In genomic region chr19:7069042-7069903, GRCh38 we compare ENCODE assay signal across 1 cellular context.
TF ChIP-seq lines count a peak whose summit lies in the region.

Gene ZNF557 (plus strand): TSS chr19:7069703. CDS start chr19:7075075, 5,372 bp downstream.

TF ChIP-seq in K562, 482 proteins besides CTCF, POLR2A, EP300 and RAD21 (continued from another document and continues in another):
- TF ChIP-seq VEZF1 (CRISPR knock-in tag; IDR thresholded peaks at IDR 0.05) (peak; percentile 54; the same call in 1 of the 2 replicates), NEUROD1 (IDR thresholded peaks at IDR 0.05; ENCODE audit: borderline replicate concordance, low read depth, low read length, partially characterized antibody) (no peak), HDAC2 (IDR thresholded peaks at IDR 0.05) (peak; percentile 77), CTBP1 (IDR thresholded peaks at IDR 0.05; ENCODE audit: borderline replicate concordance) (peak; percentile 66; the same call in 1 of the 2 replicates), SAP30 (IDR thresholded peaks at IDR 0.05; ENCODE audit: borderline replicate concordance, insufficient read depth, low read depth, low read length, poor library complexity, severe bottlenecking) (peak; percentile 92), MXI1 (IDR thresholded peaks at IDR 0.05; ENCODE audit: low read depth, low read length) (0 out of 2 replicates have a peak, but pooled peaks have one; percentile 60), FOS (IDR thresholded peaks at IDR 0.05; ENCODE audit: extremely low read depth, insufficient read length) (no peak), NBN (IDR thresholded peaks at IDR 0.05; ENCODE audit: low read depth) (0 out of 2 replicates have a peak, but pooled peaks have one; percentile 46), TBP (optimal IDR thresholded peaks at IDR 0.05; ENCODE audit: low read depth, low read length) (peak; percentile 51), HDAC1 (IDR thresholded peaks at IDR 0.05) (peak in 1 of 2 experiments; percentile 92; a peak in 2 of 4 replicates), MTA3 (IDR thresholded peaks at IDR 0.05; ENCODE audit: borderline replicate concordance) (peak; percentile 73), EGR1 (conservative IDR thresholded peaks at IDR 0.05) (peak; percentile 95), IRF2 (CRISPR knock-in tag; IDR thresholded peaks at IDR 0.05) (no peak), CEBPG (CRISPR knock-in tag; IDR thresholded peaks at IDR 0.05) (no peak), CEBPG (tag; conservative IDR thresholded peaks at IDR 0.05 in 1 of 2, IDR thresholded peaks at IDR 0.05 in 1 of 2) (no peak), TOE1 (IDR thresholded peaks at IDR 0.05; ENCODE audit: borderline replicate concordance) (peak; percentile 25; the same call in 1 of the 2 replicates), TOE1 (CRISPR knock-in tag; IDR thresholded peaks at IDR 0.05; ENCODE audit: borderline replicate concordance, low read depth) (no peak), MAZ (CRISPR knock-in tag; conservative IDR thresholded peaks at IDR 0.05 in 1 of 2, IDR thresholded peaks at IDR 0.05 in 1 of 2) (peak; percentile 51 to 59), LCOR (CRISPR knock-in tag; IDR thresholded peaks at IDR 0.05) (peak; percentile 76), AFF1 (IDR thresholded peaks at IDR 0.05; ENCODE audit: low read depth in 1 of 2, partially characterized antibody in 2 of 2) (peak in 1 of 2 experiments; percentile 27), NR2C2 (CRISPR knock-in tag; IDR thresholded peaks at IDR 0.05) (no peak), NR2C2 (tag; IDR thresholded peaks at IDR 0.05) (peak; percentile 87), ATF7 (IDR thresholded peaks at IDR 0.05) (peak; percentile 75), SOX6 (IDR thresholded peaks at IDR 0.05) (peak; percentile 49; the same call in 1 of the 2 replicates), MEIS2 (IDR thresholded peaks at IDR 0.05; ENCODE audit: partially characterized antibody) (peak; percentile 7), RB1 (IDR thresholded peaks at IDR 0.05; ENCODE audit: low read depth) (peak; percentile 42; the same call in 1 of the 2 replicates), RBFOX2 (IDR thresholded peaks at IDR 0.05; ENCODE audit: low read depth, low read length) (peak; percentile 93), GABPB1 (CRISPR knock-in tag; IDR thresholded peaks at IDR 0.05) (peak; percentile 92), JUND (IDR thresholded peaks at IDR 0.05; ENCODE audit: borderline replicate concordance, low read depth, low read length) (peak; percentile 15; the same call in 1 of the 2 replicates), JUND (tag; IDR thresholded peaks at IDR 0.05; ENCODE audit: borderline replicate concordance, low read depth, low read length) (no peak; the same call in 2 of the 3 replicates), CREM (IDR thresholded peaks at IDR 0.05; ENCODE audit: low read depth) (peak; percentile 35), SIX5 (IDR thresholded peaks at IDR 0.05; ENCODE audit: borderline replicate concordance in 1 of 2, insufficient read depth in 1 of 2, low read depth in 1 of 2, low read length in 2 of 2) (peak in 1 of 2 experiments; percentile 4; a peak in 1 of 4 replicates), ZBTB40 (IDR thresholded peaks at IDR 0.05) (peak; percentile 97), ZBTB40 (CRISPR knock-in tag; IDR thresholded peaks at IDR 0.05) (no peak), NCOA1 (IDR thresholded peaks at IDR 0.05; ENCODE audit: low read depth) (peak; percentile 87), IFI16 (CRISPR knock-in tag; IDR thresholded peaks at IDR 0.05) (no peak), C11orf30 (IDR thresholded peaks at IDR 0.05; ENCODE audit: low read depth) (peak; percentile 87), U2AF1 (optimal IDR thresholded peaks at IDR 0.05; ENCODE audit: low read depth, low read length) (no peak), ZNF121 (CRISPR knock-in tag; conservative IDR thresholded peaks at IDR 0.05) (no peak), BRD9 (IDR thresholded peaks at IDR 0.05; ENCODE audit: low read depth, partially characterized antibody) (no peak), PKNOX1 (IDR thresholded peaks at IDR 0.05) (peak; percentile 89), MAX (CRISPR knock-in tag; IDR thresholded peaks at IDR 0.05) (peak; percentile 42; the same call in 1 of the 2 replicates), PML (IDR thresholded peaks at IDR 0.05; ENCODE audit: low read length) (peak; percentile 73; the same call in 1 of the 2 replicates), CXXC5 (CRISPR knock-in tag; IDR thresholded peaks at IDR 0.05) (peak; percentile 51)
- TF ChIP-seq, protein P1, sequence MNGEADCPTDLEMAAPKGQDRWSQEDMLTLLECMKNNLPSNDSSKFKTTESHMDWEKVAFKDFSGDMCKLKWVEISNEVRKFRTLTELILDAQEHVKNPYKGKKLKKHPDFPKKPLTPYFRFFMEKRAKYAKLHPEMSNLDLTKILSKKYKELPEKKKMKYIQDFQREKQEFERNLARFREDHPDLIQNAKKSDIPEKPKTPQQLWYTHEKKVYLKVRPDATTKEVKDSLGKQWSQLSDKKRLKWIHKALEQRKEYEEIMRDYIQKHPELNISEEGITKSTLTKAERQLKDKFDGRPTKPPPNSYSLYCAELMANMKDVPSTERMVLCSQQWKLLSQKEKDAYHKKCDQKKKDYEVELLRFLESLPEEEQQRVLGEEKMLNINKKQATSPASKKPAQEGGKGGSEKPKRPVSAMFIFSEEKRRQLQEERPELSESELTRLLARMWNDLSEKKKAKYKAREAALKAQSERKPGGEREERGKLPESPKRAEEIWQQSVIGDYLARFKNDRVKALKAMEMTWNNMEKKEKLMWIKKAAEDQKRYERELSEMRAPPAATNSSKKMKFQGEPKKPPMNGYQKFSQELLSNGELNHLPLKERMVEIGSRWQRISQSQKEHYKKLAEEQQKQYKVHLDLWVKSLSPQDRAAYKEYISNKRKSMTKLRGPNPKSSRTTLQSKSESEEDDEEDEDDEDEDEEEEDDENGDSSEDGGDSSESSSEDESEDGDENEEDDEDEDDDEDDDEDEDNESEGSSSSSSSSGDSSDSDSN (IDR thresholded peaks at IDR 0.05; ENCODE audit: borderline replicate concordance in 1 of 2, low read depth in 2 of 2, low read length in 2 of 2) = 0 out of 4 replicates have a peak, but pooled peaks of 1 of the 2 experiments have one; percentile 52
- TF ChIP-seq, protein P2, sequence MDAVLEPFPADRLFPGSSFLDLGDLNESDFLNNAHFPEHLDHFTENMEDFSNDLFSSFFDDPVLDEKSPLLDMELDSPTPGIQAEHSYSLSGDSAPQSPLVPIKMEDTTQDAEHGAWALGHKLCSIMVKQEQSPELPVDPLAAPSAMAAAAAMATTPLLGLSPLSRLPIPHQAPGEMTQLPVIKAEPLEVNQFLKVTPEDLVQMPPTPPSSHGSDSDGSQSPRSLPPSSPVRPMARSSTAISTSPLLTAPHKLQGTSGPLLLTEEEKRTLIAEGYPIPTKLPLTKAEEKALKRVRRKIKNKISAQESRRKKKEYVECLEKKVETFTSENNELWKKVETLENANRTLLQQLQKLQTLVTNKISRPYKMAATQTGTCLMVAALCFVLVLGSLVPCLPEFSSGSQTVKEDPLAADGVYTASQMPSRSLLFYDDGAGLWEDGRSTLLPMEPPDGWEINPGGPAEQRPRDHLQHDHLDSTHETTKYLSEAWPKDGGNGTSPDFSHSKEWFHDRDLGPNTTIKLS (IDR thresholded peaks at IDR 0.05; ENCODE audit: borderline replicate concordance, low read depth) = peak; percentile 84
